1 cellular context compared by ENCODE assay signal in the genomic region with DNA sequence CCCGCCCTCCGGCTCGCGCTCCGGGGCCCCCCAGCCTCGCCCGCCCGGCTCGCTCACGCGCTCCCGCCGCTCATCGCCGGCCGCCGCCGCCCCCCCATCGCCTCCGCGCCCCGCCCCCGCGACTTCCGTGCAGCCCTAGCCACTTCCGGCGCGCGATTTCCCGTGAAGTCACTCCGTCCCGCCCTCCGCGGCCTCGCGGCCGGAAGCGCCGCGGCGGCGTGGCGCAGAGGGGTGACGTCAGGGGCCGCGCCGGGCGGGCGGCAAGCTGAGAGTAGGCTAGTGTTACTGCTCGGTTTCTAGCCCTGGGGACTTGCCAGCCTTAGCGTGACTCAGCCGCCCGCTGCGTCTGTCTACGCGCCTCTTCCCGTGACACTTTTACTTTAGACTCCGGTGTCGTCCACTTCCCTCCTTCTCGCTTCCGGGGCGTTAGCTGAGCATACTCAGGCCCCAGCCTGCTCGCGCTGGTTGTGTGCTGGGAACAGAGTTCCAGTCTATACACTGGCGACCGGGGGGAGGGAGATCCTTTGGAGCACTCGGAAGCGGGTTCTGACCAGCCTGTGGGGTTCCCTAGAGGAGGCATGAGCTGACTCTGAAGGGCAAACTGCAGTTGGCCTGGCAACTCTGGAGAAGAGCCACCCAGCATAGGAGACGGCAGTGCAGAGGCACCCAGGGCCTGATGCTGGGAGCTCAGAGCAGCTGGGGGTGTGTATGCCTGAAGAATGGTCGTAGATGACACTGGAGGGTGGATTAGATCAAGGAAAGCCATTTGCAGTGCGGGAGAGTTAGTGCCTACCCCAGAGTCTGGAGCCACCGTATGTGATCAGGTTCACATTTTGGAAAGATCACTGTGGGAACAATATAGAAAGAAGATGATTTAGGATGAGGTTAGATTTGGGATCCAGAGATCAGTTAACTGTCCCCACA.
TF ChIP-seq lines count a peak whose summit lies in the region.

A gene (minus strand): TSS at position 137 of the 924 bp plus-strand sequence. CDS start 182 bp downstream, outside the sequence.

TF ChIP-seq in H1, 55 proteins besides CTCF, POLR2A, EP300 and RAD21 (continues in another document):
- TF ChIP-seq SP1 (IDR thresholded peaks at IDR 0.05; ENCODE audit: low read depth, low read length): no peak
- TF ChIP-seq ZNF274 (IDR thresholded peaks at IDR 0.05; ENCODE audit: borderline replicate concordance, extremely low read depth, low read length): no peak
- TF ChIP-seq SRF (IDR thresholded peaks at IDR 0.05; ENCODE audit: low read depth, low read length): peak; percentile 84
- no peak for TF ChIP-seq RBBP5 (IDR thresholded peaks at IDR 0.05; ENCODE audit: borderline replicate concordance, low read depth, low read length)
- TF ChIP-seq SIN3A (conservative IDR thresholded peaks at IDR 0.05 in 1 of 2, IDR thresholded peaks at IDR 0.05 in 1 of 2; ENCODE audit: low read depth in 1 of 2, low read length in 2 of 2): peak; percentile 42 to 80; a peak in 2 of 4 replicates
- TF ChIP-seq TBP (IDR thresholded peaks at IDR 0.05; ENCODE audit: low read depth, low read length): peak; percentile 77
- TF ChIP-seq CTBP2 (IDR thresholded peaks at IDR 0.05; ENCODE audit: borderline replicate concordance, insufficient read depth, insufficient read length, low read length): no peak
- TF ChIP-seq SIX5 (IDR thresholded peaks at IDR 0.05; ENCODE audit: low read depth, low read length): 0 out of 2 replicates have a peak, but pooled peaks have one; percentile 3
- TF ChIP-seq BCL11A (IDR thresholded peaks at IDR 0.05; ENCODE audit: low read depth in 2 of 2, low read length in 2 of 2): no peak
- TF ChIP-seq YY1 (IDR thresholded peaks at IDR 0.05; ENCODE audit: low read depth, low read length): no peak
- TF ChIP-seq SIRT6 (IDR thresholded peaks at IDR 0.05; ENCODE audit: low read length): no peak
- TF ChIP-seq CHD1 (IDR thresholded peaks at IDR 0.05; ENCODE audit: low read depth, low read length): no peak
- no peak for TF ChIP-seq RFX5 (IDR thresholded peaks at IDR 0.05; ENCODE audit: borderline replicate concordance, low read depth, low read length)
- TF ChIP-seq EZH2 (IDR thresholded peaks at IDR 0.05; ENCODE audit: low read depth, low read length, severe bottlenecking): no peak
- no peak for TF ChIP-seq SP2 (IDR thresholded peaks at IDR 0.05; ENCODE audit: low read length)
- TF ChIP-seq NRF1 (IDR thresholded peaks at IDR 0.05; ENCODE audit: low read depth, low read length): no peak
- TF ChIP-seq SP4 (IDR thresholded peaks at IDR 0.05; ENCODE audit: low read length): peak; percentile 66; the same call in 1 of the 2 replicates
- TF ChIP-seq NANOG (IDR thresholded peaks at IDR 0.05; ENCODE audit: insufficient read depth, low read depth, low read length, poor library complexity, severe bottlenecking): no peak
- TF ChIP-seq, protein P1, sequence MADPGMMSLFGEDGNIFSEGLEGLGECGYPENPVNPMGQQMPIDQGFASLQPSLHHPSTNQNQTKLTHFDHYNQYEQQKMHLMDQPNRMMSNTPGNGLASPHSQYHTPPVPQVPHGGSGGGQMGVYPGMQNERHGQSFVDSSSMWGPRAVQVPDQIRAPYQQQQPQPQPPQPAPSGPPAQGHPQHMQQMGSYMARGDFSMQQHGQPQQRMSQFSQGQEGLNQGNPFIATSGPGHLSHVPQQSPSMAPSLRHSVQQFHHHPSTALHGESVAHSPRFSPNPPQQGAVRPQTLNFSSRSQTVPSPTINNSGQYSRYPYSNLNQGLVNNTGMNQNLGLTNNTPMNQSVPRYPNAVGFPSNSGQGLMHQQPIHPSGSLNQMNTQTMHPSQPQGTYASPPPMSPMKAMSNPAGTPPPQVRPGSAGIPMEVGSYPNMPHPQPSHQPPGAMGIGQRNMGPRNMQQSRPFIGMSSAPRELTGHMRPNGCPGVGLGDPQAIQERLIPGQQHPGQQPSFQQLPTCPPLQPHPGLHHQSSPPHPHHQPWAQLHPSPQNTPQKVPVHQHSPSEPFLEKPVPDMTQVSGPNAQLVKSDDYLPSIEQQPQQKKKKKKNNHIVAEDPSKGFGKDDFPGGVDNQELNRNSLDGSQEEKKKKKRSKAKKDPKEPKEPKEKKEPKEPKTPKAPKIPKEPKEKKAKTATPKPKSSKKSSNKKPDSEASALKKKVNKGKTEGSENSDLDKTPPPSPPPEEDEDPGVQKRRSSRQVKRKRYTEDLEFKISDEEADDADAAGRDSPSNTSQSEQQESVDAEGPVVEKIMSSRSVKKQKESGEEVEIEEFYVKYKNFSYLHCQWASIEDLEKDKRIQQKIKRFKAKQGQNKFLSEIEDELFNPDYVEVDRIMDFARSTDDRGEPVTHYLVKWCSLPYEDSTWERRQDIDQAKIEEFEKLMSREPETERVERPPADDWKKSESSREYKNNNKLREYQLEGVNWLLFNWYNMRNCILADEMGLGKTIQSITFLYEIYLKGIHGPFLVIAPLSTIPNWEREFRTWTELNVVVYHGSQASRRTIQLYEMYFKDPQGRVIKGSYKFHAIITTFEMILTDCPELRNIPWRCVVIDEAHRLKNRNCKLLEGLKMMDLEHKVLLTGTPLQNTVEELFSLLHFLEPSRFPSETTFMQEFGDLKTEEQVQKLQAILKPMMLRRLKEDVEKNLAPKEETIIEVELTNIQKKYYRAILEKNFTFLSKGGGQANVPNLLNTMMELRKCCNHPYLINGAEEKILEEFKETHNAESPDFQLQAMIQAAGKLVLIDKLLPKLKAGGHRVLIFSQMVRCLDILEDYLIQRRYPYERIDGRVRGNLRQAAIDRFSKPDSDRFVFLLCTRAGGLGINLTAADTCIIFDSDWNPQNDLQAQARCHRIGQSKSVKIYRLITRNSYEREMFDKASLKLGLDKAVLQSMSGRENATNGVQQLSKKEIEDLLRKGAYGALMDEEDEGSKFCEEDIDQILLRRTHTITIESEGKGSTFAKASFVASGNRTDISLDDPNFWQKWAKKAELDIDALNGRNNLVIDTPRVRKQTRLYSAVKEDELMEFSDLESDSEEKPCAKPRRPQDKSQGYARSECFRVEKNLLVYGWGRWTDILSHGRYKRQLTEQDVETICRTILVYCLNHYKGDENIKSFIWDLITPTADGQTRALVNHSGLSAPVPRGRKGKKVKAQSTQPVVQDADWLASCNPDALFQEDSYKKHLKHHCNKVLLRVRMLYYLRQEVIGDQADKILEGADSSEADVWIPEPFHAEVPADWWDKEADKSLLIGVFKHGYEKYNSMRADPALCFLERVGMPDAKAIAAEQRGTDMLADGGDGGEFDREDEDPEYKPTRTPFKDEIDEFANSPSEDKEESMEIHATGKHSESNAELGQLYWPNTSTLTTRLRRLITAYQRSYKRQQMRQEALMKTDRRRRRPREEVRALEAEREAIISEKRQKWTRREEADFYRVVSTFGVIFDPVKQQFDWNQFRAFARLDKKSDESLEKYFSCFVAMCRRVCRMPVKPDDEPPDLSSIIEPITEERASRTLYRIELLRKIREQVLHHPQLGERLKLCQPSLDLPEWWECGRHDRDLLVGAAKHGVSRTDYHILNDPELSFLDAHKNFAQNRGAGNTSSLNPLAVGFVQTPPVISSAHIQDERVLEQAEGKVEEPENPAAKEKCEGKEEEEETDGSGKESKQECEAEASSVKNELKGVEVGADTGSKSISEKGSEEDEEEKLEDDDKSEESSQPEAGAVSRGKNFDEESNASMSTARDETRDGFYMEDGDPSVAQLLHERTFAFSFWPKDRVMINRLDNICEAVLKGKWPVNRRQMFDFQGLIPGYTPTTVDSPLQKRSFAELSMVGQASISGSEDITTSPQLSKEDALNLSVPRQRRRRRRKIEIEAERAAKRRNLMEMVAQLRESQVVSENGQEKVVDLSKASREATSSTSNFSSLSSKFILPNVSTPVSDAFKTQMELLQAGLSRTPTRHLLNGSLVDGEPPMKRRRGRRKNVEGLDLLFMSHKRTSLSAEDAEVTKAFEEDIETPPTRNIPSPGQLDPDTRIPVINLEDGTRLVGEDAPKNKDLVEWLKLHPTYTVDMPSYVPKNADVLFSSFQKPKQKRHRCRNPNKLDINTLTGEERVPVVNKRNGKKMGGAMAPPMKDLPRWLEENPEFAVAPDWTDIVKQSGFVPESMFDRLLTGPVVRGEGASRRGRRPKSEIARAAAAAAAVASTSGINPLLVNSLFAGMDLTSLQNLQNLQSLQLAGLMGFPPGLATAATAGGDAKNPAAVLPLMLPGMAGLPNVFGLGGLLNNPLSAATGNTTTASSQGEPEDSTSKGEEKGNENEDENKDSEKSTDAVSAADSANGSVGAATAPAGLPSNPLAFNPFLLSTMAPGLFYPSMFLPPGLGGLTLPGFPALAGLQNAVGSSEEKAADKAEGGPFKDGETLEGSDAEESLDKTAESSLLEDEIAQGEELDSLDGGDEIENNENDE (IDR thresholded peaks at IDR 0.05; ENCODE audit: insufficient replicate concordance, low read length): no peak
- TF ChIP-seq SUZ12 (IDR thresholded peaks at IDR 0.05; ENCODE audit: low read length): no peak
- no peak for TF ChIP-seq TEAD4 (IDR thresholded peaks at IDR 0.05; ENCODE audit: low read depth, low read length)
- TF ChIP-seq, protein P2, sequence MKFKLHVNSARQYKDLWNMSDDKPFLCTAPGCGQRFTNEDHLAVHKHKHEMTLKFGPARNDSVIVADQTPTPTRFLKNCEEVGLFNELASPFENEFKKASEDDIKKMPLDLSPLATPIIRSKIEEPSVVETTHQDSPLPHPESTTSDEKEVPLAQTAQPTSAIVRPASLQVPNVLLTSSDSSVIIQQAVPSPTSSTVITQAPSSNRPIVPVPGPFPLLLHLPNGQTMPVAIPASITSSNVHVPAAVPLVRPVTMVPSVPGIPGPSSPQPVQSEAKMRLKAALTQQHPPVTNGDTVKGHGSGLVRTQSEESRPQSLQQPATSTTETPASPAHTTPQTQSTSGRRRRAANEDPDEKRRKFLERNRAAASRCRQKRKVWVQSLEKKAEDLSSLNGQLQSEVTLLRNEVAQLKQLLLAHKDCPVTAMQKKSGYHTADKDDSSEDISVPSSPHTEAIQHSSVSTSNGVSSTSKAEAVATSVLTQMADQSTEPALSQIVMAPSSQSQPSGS (IDR thresholded peaks at IDR 0.05; ENCODE audit: low read length): peak; percentile 68
- no peak for TF ChIP-seq SAP30 (IDR thresholded peaks at IDR 0.05; ENCODE audit: insufficient read depth, insufficient replicate concordance, low read length)
- no peak for TF ChIP-seq CBX5 (IDR thresholded peaks at IDR 0.05; ENCODE audit: low read depth, low read length)
- TF ChIP-seq CREB1 (IDR thresholded peaks at IDR 0.05): peak; percentile 97
- no peak for TF ChIP-seq KDM1A (IDR thresholded peaks at IDR 0.05; ENCODE audit: borderline replicate concordance, low read length)
- peak; percentile 74 for TF ChIP-seq KDM5A (IDR thresholded peaks at IDR 0.05; ENCODE audit: low read length)
- TF ChIP-seq FOSL1 (IDR thresholded peaks at IDR 0.05; ENCODE audit: insufficient read depth, low read depth, low read length): peak; percentile 80; the same call in 1 of the 2 replicates
- TF ChIP-seq TCF12 (IDR thresholded peaks at IDR 0.05; ENCODE audit: low read depth, low read length): no peak
- TF ChIP-seq MAFK (IDR thresholded peaks at IDR 0.05; ENCODE audit: low read depth, low read length): peak; percentile 29; the same call in 1 of the 2 replicates
- peak; percentile 90 for TF ChIP-seq EGR1 (IDR thresholded peaks at IDR 0.05; ENCODE audit: borderline replicate concordance, low read depth, low read length)
- TF ChIP-seq CHD2 (IDR thresholded peaks at IDR 0.05; ENCODE audit: low read length): peak; percentile 41; the same call in 1 of the 2 replicates
- peak; percentile 72 for TF ChIP-seq TAF7 (optimal IDR thresholded peaks at IDR 0.05; ENCODE audit: borderline replicate concordance, low read depth, low read length)
- peak; percentile 91 for TF ChIP-seq GABPA (IDR thresholded peaks at IDR 0.05; ENCODE audit: borderline replicate concordance, insufficient read depth, low read length)
- TF ChIP-seq BRCA1 (IDR thresholded peaks at IDR 0.05; ENCODE audit: low read depth, low read length): peak; percentile 50; the same call in 1 of the 2 replicates
- TF ChIP-seq PHF8 (conservative IDR thresholded peaks at IDR 0.05; ENCODE audit: low read depth, low read length): peak; percentile 85
- TF ChIP-seq, protein P3, sequence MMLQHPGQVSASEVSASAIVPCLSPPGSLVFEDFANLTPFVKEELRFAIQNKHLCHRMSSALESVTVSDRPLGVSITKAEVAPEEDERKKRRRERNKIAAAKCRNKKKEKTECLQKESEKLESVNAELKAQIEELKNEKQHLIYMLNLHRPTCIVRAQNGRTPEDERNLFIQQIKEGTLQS (IDR thresholded peaks at IDR 0.05; ENCODE audit: insufficient read depth, low read depth, low read length): peak; percentile 82
- TF ChIP-seq HDAC6 (IDR thresholded peaks at IDR 0.05; ENCODE audit: low read depth, low read length): no peak
- TF ChIP-seq, protein P4, sequence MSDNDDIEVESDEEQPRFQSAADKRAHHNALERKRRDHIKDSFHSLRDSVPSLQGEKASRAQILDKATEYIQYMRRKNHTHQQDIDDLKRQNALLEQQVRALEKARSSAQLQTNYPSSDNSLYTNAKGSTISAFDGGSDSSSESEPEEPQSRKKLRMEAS (IDR thresholded peaks at IDR 0.05): peak; percentile 67; the same call in 1 of the 2 replicates
- TF ChIP-seq RNF2 (IDR thresholded peaks at IDR 0.05; ENCODE audit: borderline replicate concordance, low read depth, low read length, missing control alignments, poor library complexity, severe bottlenecking): no peak
- 0 out of 4 replicates have a peak, but pooled peaks of 1 of the 2 experiments have one; percentile 22 for TF ChIP-seq HDAC2 (IDR thresholded peaks at IDR 0.05; ENCODE audit: borderline replicate concordance in 1 of 2, low read depth in 2 of 2, low read length in 2 of 2)
- no peak for TF ChIP-seq RXRA (IDR thresholded peaks at IDR 0.05; ENCODE audit: insufficient read depth, low read depth, low read length)
- peak; percentile 73 for TF ChIP-seq ASH2L (IDR thresholded peaks at IDR 0.05; ENCODE audit: low read length)
- TF ChIP-seq CBX8 (IDR thresholded peaks at IDR 0.05; ENCODE audit: borderline replicate concordance, low read depth, low read length): no peak
- TF ChIP-seq POLR2AphosphoS5 (IDR thresholded peaks at IDR 0.05; ENCODE audit: low read depth, low read length): peak; percentile 90
- TF ChIP-seq CEBPB (IDR thresholded peaks at IDR 0.05; ENCODE audit: low read depth, low read length): no peak
- TF ChIP-seq TAF1 (IDR thresholded peaks at IDR 0.05; ENCODE audit: low read depth, low read length): peak; percentile 80
- no peak for TF ChIP-seq JUN (IDR thresholded peaks at IDR 0.05; ENCODE audit: low read depth, low read length)
- TF ChIP-seq, protein P5, sequence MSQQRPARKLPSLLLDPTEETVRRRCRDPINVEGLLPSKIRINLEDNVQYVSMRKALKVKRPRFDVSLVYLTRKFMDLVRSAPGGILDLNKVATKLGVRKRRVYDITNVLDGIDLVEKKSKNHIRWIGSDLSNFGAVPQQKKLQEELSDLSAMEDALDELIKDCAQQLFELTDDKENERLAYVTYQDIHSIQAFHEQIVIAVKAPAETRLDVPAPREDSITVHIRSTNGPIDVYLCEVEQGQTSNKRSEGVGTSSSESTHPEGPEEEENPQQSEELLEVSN (IDR thresholded peaks at IDR 0.05): 0 out of 2 replicates have a peak, but pooled peaks have one; percentile 13
- TF ChIP-seq, protein P6, sequence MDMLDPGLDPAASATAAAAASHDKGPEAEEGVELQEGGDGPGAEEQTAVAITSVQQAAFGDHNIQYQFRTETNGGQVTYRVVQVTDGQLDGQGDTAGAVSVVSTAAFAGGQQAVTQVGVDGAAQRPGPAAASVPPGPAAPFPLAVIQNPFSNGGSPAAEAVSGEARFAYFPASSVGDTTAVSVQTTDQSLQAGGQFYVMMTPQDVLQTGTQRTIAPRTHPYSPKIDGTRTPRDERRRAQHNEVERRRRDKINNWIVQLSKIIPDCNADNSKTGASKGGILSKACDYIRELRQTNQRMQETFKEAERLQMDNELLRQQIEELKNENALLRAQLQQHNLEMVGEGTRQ (IDR thresholded peaks at IDR 0.05; ENCODE audit: low read length): no peak
- TF ChIP-seq KDM4A (IDR thresholded peaks at IDR 0.05; ENCODE audit: low read depth, low read length, severe bottlenecking): peak; percentile 100
- TF ChIP-seq GTF2F1 (IDR thresholded peaks at IDR 0.05; ENCODE audit: borderline replicate concordance, low read depth, low read length): peak; percentile 78; the same call in 1 of the 2 replicates
